Comparison of ENCODE assay signal across 28 cellular contexts in the genomic region with DNA sequence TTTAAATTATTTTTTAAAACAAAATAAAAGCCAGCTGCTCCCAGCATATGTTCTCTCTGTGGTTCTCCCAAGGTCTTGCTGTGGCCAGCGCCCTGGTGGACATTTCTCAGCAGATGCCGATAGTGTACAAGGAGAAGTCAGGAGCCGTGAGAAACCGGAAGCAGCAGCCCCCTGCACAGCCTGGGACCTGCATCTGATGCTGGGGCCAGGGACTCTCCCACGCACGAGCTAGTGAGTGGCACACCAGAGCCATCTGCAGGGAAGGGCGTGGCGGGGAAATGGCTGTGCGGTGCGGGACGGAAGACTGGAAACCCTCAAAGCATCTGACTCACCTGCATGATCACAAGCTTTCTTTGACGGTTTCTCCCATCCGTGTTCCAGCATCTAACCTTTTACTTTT. TPM values are rescaled to one million over a fixed set of nuclear protein-coding genes. Genes with fewer than 3 reads are reported as not detected.
"Had no signal": no experiment of that assay in that cellular context is flagged by ENCODE, and none has a peak within 500 bp of the region (broad histone marks: within the 10 kb centered on the region; RNA-seq: fewer than 3 reads in every experiment).

No MANE protein-coding gene starts in this region.

- H3K27ac Mint-ChIP-seq: activated CD4-positive, alpha-beta T cell treated with anti-CD3 and anti-CD28 coated beads for 36 hours; activated naive CD4-positive, alpha-beta T cell treated with anti-CD3 and anti-CD28 coated beads for 36 hours; activated naive CD8-positive, alpha-beta T cell treated with anti-CD3 and anti-CD28 coated beads, Interleukin-2, amount 10 ng/mL, durations not matched to agents 7 days and 5 days; activated T-cell treated with anti-CD3 and anti-CD28 coated beads, Interleukin-2, amount 50 U/mL, for 72 hours; nephron progenitor cell; stimulated activated memory B cell treated with anti-CD40 and anti-IgM and Interleukin-4, amounts not matched to agents 10 μg/mL and 1 μg/mL and 100 μg/mL, for 72 hours; T-helper 1 cell treated with Interleukin-12 subunit alpha and Interleukin-12 subunit beta and Interleukin-4 antibody, amounts not matched to agents 30 μg/mL and 1 μg/mL, for 36 hours; WTC11 had no signal

- H3K9me3 Mint-ChIP-seq: activated naive CD4-positive, alpha-beta T cell treated with anti-CD3 and anti-CD28 coated beads for 36 hours; activated naive CD8-positive, alpha-beta T cell treated with anti-CD3 and anti-CD28 coated beads, Interleukin-2, amount 10 ng/mL, durations not matched to agents 7 days and 5 days; activated T-cell treated with anti-CD3 and anti-CD28 coated beads, Interleukin-2, amount 50 U/mL, for 72 hours; stimulated activated memory B cell treated with anti-CD40 and anti-IgM and Interleukin-4, amounts not matched to agents 10 μg/mL and 1 μg/mL and 100 μg/mL, for 72 hours; T-helper 1 cell treated with Interleukin-12 subunit alpha and Interleukin-12 subunit beta and Interleukin-4 antibody, amounts not matched to agents 30 μg/mL and 1 μg/mL, for 36 hours; WTC11 had no signal

- H3K4me1 Mint-ChIP-seq: activated CD4-positive, alpha-beta T cell treated with anti-CD3 and anti-CD28 coated beads for 36 hours; activated naive CD8-positive, alpha-beta T cell treated with anti-CD3 and anti-CD28 coated beads, Interleukin-2, amount 10 ng/mL, durations not matched to agents 7 days and 5 days; WTC11 had no signal

- H3K27me3 Mint-ChIP-seq: activated CD4-positive, alpha-beta T cell treated with anti-CD3 and anti-CD28 coated beads for 36 hours; activated naive CD8-positive, alpha-beta T cell treated with anti-CD3 and anti-CD28 coated beads, Interleukin-2, amount 10 ng/mL, durations not matched to agents 7 days and 5 days; stimulated activated memory B cell treated with anti-CD40 and anti-IgM and Interleukin-4, amounts not matched to agents 10 μg/mL and 1 μg/mL and 100 μg/mL, for 72 hours had no signal

- H3K27me3 ChIP-seq: cardiac muscle cell, esophagus muscularis mucosa, gastrocnemius medialis, right lobe of liver, testis, vagina had no signal

- H3K4me3 Mint-ChIP-seq: activated CD4-positive, alpha-beta T cell treated with anti-CD3 and anti-CD28 coated beads for 36 hours; activated naive CD4-positive, alpha-beta T cell treated with anti-CD3 and anti-CD28 coated beads for 36 hours; activated naive CD8-positive, alpha-beta T cell treated with anti-CD3 and anti-CD28 coated beads, Interleukin-2, amount 10 ng/mL, durations not matched to agents 7 days and 5 days; activated T-cell treated with anti-CD3 and anti-CD28 coated beads, Interleukin-2, amount 50 U/mL, for 72 hours; nephron progenitor cell; stimulated activated memory B cell treated with anti-CD40 and anti-IgM and Interleukin-4, amounts not matched to agents 10 μg/mL and 1 μg/mL and 100 μg/mL, for 72 hours; T-helper 1 cell treated with Interleukin-12 subunit alpha and Interleukin-12 subunit beta and Interleukin-4 antibody, amounts not matched to agents 30 μg/mL and 1 μg/mL, for 36 hours; WTC11 had no signal

- H3K36me3 Mint-ChIP-seq: WTC11 had no signal

- H3K4me1 ChIP-seq: gastrocnemius medialis, lower lobe of right lung, right lobe of liver, vagina had no signal

- DNase-seq: activated CD4-positive, alpha-beta T cell treated with anti-CD3 and anti-CD28 coated beads for 36 hours; activated CD4-positive, alpha-beta T cell treated with anti-CD3 and anti-CD28 coated beads, Interleukin-2, amount 50 U/mL, for 4 hours; activated CD8-positive, alpha-beta memory T cell treated with anti-CD3 and anti-CD28 coated beads for 24 hours; activated effector memory CD4-positive, alpha-beta T cell treated with Interleukin-2 at 50 U/mL for 16 hours; activated naive CD4-positive, alpha-beta T cell treated with anti-CD3 and anti-CD28 coated beads for 36 hours; activated naive CD8-positive, alpha-beta T cell treated with anti-CD3 and anti-CD28 coated beads, Interleukin-2, amount 10 ng/mL, durations not matched to agents 7 days and 5 days; activated T-cell treated with anti-CD3 and anti-CD28 coated beads, Interleukin-2, amount 50 U/mL, for 72 hours; amniotic stem cell; effector memory CD4-positive, alpha-beta T cell; gastrocnemius medialis; head of caudate nucleus; hypothalamus; lower lobe of right lung; mesendoderm; mucosa of descending colon; nephron progenitor cell; right lobe of liver; small intestine; stimulated activated CD4-positive, alpha-beta T cell treated with anti-CD3 and anti-CD28 coated beads, Interleukin-15, amount 100 ng/mL, for 24 hours; T1000; testis had no signal

- ATAC-seq: activated CD4-positive, alpha-beta T cell treated with anti-CD3 and anti-CD28 coated beads for 36 hours; activated T-cell treated with anti-CD3 and anti-CD28 coated beads, Interleukin-2, amount 50 U/mL, for 72 hours; gastrocnemius medialis; lower lobe of right lung; mucosa of descending colon; right lobe of liver; stimulated activated memory B cell treated with anti-CD40 and anti-IgM and Interleukin-4, amounts not matched to agents 10 μg/mL and 1 μg/mL and 100 μg/mL, for 72 hours; WTC11 had no signal

- H3K9me3 ChIP-seq: esophagus muscularis mucosa, gastrocnemius medialis, lower lobe of right lung, mucosa of descending colon, right lobe of liver, testis, vagina had no signal

- H3K27ac ChIP-seq: cardiac muscle cell, esophagus muscularis mucosa, gastrocnemius medialis, lower lobe of right lung, right lobe of liver, testis, vagina had no signal

- H3K4me3 ChIP-seq: cardiac muscle cell, esophagus muscularis mucosa, gastrocnemius medialis, lower lobe of right lung, mucosa of descending colon, right lobe of liver, testis, vagina had no signal

RNA-seq across cellular contexts. Expression of a gene that starts 16.5 kb away (rescaled TPM):
- total RNA-seq: activated CD4-positive, alpha-beta T cell treated with anti-CD3 and anti-CD28 coated beads for 36 hours; activated naive CD4-positive, alpha-beta T cell treated with anti-CD3 and anti-CD28 coated beads for 36 hours; activated naive CD8-positive, alpha-beta T cell treated with anti-CD3 and anti-CD28 coated beads, Interleukin-2, amount 10 ng/mL, durations not matched to agents 7 days and 5 days; activated T-cell treated with anti-CD3 and anti-CD28 coated beads, Interleukin-2, amount 50 U/mL, for 72 hours; cardiac muscle cell; dermis microvascular lymphatic vessel endothelial cell; esophagus muscularis mucosa; gastrocnemius medialis; lower lobe of right lung; mucosa of descending colon; right lobe of liver; vagina; WTC11 had no signal
- polyA plus RNA-seq: cardiac muscle cell, small intestine had no signal

RNA-seq across cellular contexts. Expression of a gene that starts 35.2 kb away (rescaled TPM):
- total RNA-seq: activated CD4-positive, alpha-beta T cell treated with anti-CD3 and anti-CD28 coated beads for 36 hours; activated naive CD4-positive, alpha-beta T cell treated with anti-CD3 and anti-CD28 coated beads for 36 hours; activated naive CD8-positive, alpha-beta T cell treated with anti-CD3 and anti-CD28 coated beads, Interleukin-2, amount 10 ng/mL, durations not matched to agents 7 days and 5 days; activated T-cell treated with anti-CD3 and anti-CD28 coated beads, Interleukin-2, amount 50 U/mL, for 72 hours; dermis microvascular lymphatic vessel endothelial cell had no signal
